Comparison of ENCODE assay signal across 2 cellular contexts in the genomic region with DNA sequence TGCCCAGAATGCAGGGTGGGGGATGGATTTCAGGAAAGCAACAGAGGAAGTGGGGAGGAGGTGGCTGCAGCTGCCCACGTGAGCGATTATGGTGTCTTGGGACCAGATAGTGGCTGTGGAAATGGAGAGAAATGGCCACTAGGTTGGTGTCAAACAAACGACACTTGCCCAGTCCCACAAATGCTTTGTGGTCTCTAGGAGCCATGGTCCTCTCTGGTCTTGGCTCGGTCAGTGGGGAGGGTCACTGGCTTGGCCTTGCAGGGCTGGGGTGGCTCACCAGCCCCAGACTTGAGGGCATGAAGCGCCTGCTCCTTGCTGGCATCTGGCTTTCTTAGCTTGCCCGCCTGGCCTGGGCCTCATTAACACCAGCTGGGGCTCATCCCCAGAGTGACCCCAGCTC.
TF ChIP-seq lines count a peak whose summit lies in the region.

No MANE protein-coding gene starts in this region.

TF ChIP-seq in HEK293, 187 proteins besides CTCF, POLR2A, EP300 and RAD21:
- TF ChIP-seq ZNF350 (tag by site-specific recombination; IDR thresholded peaks at IDR 0.05) (no peak), ZBTB20 (tag by site-specific recombination; IDR thresholded peaks at IDR 0.05) (0 out of 2 replicates have a peak, but pooled peaks have one; percentile 69), ZFHX2 (tag by site-specific recombination; conservative IDR thresholded peaks at IDR 0.05) (0 out of 2 replicates have a peak, but pooled peaks have one; percentile 25)
TF ChIP-seq in HEK293: peak in this region for 2.

TF ChIP-seq in GM12878, 131 proteins besides CTCF, POLR2A, EP300 and RAD21:
- no peak for TF ChIP-seq MTA2 (IDR thresholded peaks at IDR 0.05; ENCODE audit: low read depth)
- TF ChIP-seq ZSCAN29 (IDR thresholded peaks at IDR 0.05), result no peak
- TF ChIP-seq, protein P1, sequence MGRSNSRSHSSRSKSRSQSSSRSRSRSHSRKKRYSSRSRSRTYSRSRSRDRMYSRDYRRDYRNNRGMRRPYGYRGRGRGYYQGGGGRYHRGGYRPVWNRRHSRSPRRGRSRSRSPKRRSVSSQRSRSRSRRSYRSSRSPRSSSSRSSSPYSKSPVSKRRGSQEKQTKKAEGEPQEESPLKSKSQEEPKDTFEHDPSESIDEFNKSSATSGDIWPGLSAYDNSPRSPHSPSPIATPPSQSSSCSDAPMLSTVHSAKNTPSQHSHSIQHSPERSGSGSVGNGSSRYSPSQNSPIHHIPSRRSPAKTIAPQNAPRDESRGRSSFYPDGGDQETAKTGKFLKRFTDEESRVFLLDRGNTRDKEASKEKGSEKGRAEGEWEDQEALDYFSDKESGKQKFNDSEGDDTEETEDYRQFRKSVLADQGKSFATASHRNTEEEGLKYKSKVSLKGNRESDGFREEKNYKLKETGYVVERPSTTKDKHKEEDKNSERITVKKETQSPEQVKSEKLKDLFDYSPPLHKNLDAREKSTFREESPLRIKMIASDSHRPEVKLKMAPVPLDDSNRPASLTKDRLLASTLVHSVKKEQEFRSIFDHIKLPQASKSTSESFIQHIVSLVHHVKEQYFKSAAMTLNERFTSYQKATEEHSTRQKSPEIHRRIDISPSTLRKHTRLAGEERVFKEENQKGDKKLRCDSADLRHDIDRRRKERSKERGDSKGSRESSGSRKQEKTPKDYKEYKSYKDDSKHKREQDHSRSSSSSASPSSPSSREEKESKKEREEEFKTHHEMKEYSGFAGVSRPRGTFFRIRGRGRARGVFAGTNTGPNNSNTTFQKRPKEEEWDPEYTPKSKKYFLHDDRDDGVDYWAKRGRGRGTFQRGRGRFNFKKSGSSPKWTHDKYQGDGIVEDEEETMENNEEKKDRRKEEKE (IDR thresholded peaks at IDR 0.05), result 0 out of 2 replicates have a peak, but pooled peaks have one; percentile 4
- no peak for TF ChIP-seq CBX3 (IDR thresholded peaks at IDR 0.05; ENCODE audit: borderline replicate concordance, low read depth)
TF ChIP-seq in GM12878: peak in this region for 1.
